In genomic region chr2:241956521-241957110, GRCh38 we compare ENCODE assay signal across 31 cellular contexts.
"Had no signal": no experiment of that assay in that cellular context is flagged by ENCODE, and none has a peak within 500 bp of the region (broad histone marks: within the 10 kb centered on the region; RNA-seq: fewer than 3 reads in every experiment).

No MANE protein-coding gene starts in this region.

- H2AFZ ChIP-seq: hepatocyte had no signal

- H3K27ac Mint-ChIP-seq: activated CD4-positive, alpha-beta memory T cell treated with anti-CD3 and anti-CD28 coated beads, Interleukin-2, amount 10 ng/mL, durations not matched to agents 7 days and 5 days; activated CD4-positive, alpha-beta T cell treated with anti-CD3 and anti-CD28 coated beads, Interleukin-2, amount 10 ng/mL, durations not matched to agents 7 days and 5 days; activated T-cell treated with anti-CD3 and anti-CD28 coated beads, Interleukin-2, amount 50 U/mL, for 72 hours; T-helper 17 cell; WTC11 had no signal

- H3K4me1 ChIP-seq: body of pancreas, gastrocnemius medialis, thyroid gland, upper lobe of left lung had no signal

- H3K36me3 Mint-ChIP-seq: activated naive CD4-positive, alpha-beta T cell treated with anti-CD3 and anti-CD28 coated beads, Interleukin-2, amount 50 U/mL, for 72 hours; WTC11 had no signal

- ATAC-seq: activated naive CD4-positive, alpha-beta T cell treated with anti-CD3 and anti-CD28 coated beads, Interleukin-2, amount 50 U/mL, for 72 hours; activated T-cell treated with anti-CD3 and anti-CD28 coated beads, Interleukin-2, amount 50 U/mL, for 72 hours; body of pancreas; effector memory CD8-positive, alpha-beta T cell; gastrocnemius medialis; left ventricle myocardium superior; naive thymus-derived CD8-positive, alpha-beta T cell; right cardiac atrium; SK-N-SH treated with all-trans-retinoic acid at 6 μM for 48 hours; stimulated activated naive CD8-positive, alpha-beta T cell treated with anti-CD3 and anti-CD28 coated beads, Interleukin-15, amount 100 ng/mL, for 72 hours; T-helper 17 cell; WTC11 had no signal

- H3K36me3 ChIP-seq: adrenal gland, gastrocnemius medialis, thyroid gland, upper lobe of left lung had no signal

- H3K27me3 Mint-ChIP-seq: activated CD4-positive, alpha-beta memory T cell treated with anti-CD3 and anti-CD28 coated beads, Interleukin-2, amount 10 ng/mL, durations not matched to agents 7 days and 5 days; activated CD4-positive, alpha-beta T cell treated with anti-CD3 and anti-CD28 coated beads, Interleukin-2, amount 10 ng/mL, durations not matched to agents 7 days and 5 days; effector memory CD8-positive, alpha-beta T cell; naive thymus-derived CD8-positive, alpha-beta T cell; stimulated activated naive CD8-positive, alpha-beta T cell treated with anti-CD3 and anti-CD28 coated beads, Interleukin-15, amount 100 ng/mL, for 72 hours; T-helper 17 cell had no signal

- H3K79me2 ChIP-seq: hepatocyte had no signal

- H3K27me3 ChIP-seq: adrenal gland, body of pancreas, gastrocnemius medialis, hepatocyte, thyroid gland, upper lobe of left lung had no signal

- H3K9me3 ChIP-seq: adrenal gland, body of pancreas, gastrocnemius medialis, thyroid gland, upper lobe of left lung had no signal

- H3K4me3 Mint-ChIP-seq: activated CD4-positive, alpha-beta memory T cell treated with anti-CD3 and anti-CD28 coated beads, Interleukin-2, amount 10 ng/mL, durations not matched to agents 7 days and 5 days; activated CD4-positive, alpha-beta T cell treated with anti-CD3 and anti-CD28 coated beads, Interleukin-2, amount 10 ng/mL, durations not matched to agents 7 days and 5 days; activated T-cell treated with anti-CD3 and anti-CD28 coated beads, Interleukin-2, amount 50 U/mL, for 72 hours; effector memory CD8-positive, alpha-beta T cell; naive thymus-derived CD8-positive, alpha-beta T cell; neural crest cell; stimulated activated naive CD8-positive, alpha-beta T cell treated with anti-CD3 and anti-CD28 coated beads, Interleukin-15, amount 100 ng/mL, for 72 hours; T-helper 17 cell; WTC11 had no signal

- H3K9me3 Mint-ChIP-seq: activated CD4-positive, alpha-beta memory T cell treated with anti-CD3 and anti-CD28 coated beads, Interleukin-2, amount 10 ng/mL, durations not matched to agents 7 days and 5 days; activated CD4-positive, alpha-beta T cell treated with anti-CD3 and anti-CD28 coated beads, Interleukin-2, amount 10 ng/mL, durations not matched to agents 7 days and 5 days; activated naive CD4-positive, alpha-beta T cell treated with anti-CD3 and anti-CD28 coated beads, Interleukin-2, amount 50 U/mL, for 72 hours; effector memory CD8-positive, alpha-beta T cell; naive thymus-derived CD8-positive, alpha-beta T cell; neural crest cell; WTC11 had no signal

- H3K4me2 ChIP-seq: hepatocyte had no signal

- H3K27ac ChIP-seq: adrenal gland, body of pancreas, coronary artery, gastrocnemius medialis, hepatocyte, thyroid gland, upper lobe of left lung had no signal

- H3K4me1 Mint-ChIP-seq: activated CD4-positive, alpha-beta memory T cell treated with anti-CD3 and anti-CD28 coated beads, Interleukin-2, amount 10 ng/mL, durations not matched to agents 7 days and 5 days; activated CD4-positive, alpha-beta T cell treated with anti-CD3 and anti-CD28 coated beads, Interleukin-2, amount 10 ng/mL, durations not matched to agents 7 days and 5 days; neural crest cell; stimulated activated naive CD8-positive, alpha-beta T cell treated with anti-CD3 and anti-CD28 coated beads, Interleukin-15, amount 100 ng/mL, for 72 hours; WTC11 had no signal

- H3K4me3 ChIP-seq: adrenal gland, body of pancreas, coronary artery, gastrocnemius medialis, hepatocyte, thyroid gland, upper lobe of left lung had no signal

- DNase-seq: activated CD4-positive, alpha-beta memory T cell treated with anti-CD3 and anti-CD28 coated beads, Interleukin-2, amount 10 ng/mL, durations not matched to agents 7 days and 5 days; activated CD4-positive, alpha-beta T cell treated with anti-CD3 and anti-CD28 coated beads for 1 hour; activated CD4-positive, alpha-beta T cell treated with anti-CD3 and anti-CD28 coated beads, Interleukin-2, amount 10 ng/mL, durations not matched to agents 7 days and 5 days; activated CD8-positive, alpha-beta memory T cell treated with anti-CD3 and anti-CD28 coated beads, Interleukin-2, amount 50 U/mL, for 48 hours; activated gamma-delta T cell treated with Interleukin-2 at 50 U/mL for 16 hours; activated T-cell treated with anti-CD3 and anti-CD28 coated beads, Interleukin-2, amount 50 U/mL, for 72 hours; adrenal gland; aorta; effector memory CD8-positive, alpha-beta T cell; erythroblast; gastrocnemius medialis; islet precursor cell; left ventricle myocardium superior; midbrain; naive thymus-derived CD8-positive, alpha-beta T cell; right cardiac atrium; stimulated activated CD4-positive, alpha-beta T cell treated with anti-CD3 and anti-CD28 coated beads, Interleukin-12 subunit alpha, Interleukin-12 subunit beta, amount 100 ng/mL, for 4 hours; stimulated activated CD4-positive, alpha-beta T cell treated with anti-CD3 and anti-CD28 coated beads, Interleukin-4, amount 100 ng/mL, for 1 hour; stimulated activated naive CD8-positive, alpha-beta T cell treated with anti-CD3 and anti-CD28 coated beads, Interleukin-15, amount 100 ng/mL, for 72 hours; substantia nigra; T-helper 17 cell; T1000; thyroid gland had no signal
